ENCODE assay signal across 25 cellular contexts in genomic region chr18:33833847-33834246, GRCh38.
A peak's percentile ranks its signal among the peaks of the same experiment; 100 is the strongest.
DNase-seq lines count a peak whose midpoint lies in the region; ATAC-seq and TF ChIP-seq lines count a peak whose summit lies in the region.
"Had no signal": no experiment of that assay in that cellular context is flagged by ENCODE, and none has a peak within 500 bp of the region (broad histone marks: within the 10 kb centered on the region; RNA-seq: fewer than 3 reads in every experiment).

No MANE protein-coding gene starts in this region.

- H4K20me1 ChIP-seq in MM.1S (ENCODE audit: insufficient read depth, low read length) = no peaks in the 10 kb centered on the region

- H3K4me2 ChIP-seq in MM.1S (ENCODE audit: low read depth, low read length) = no peak overlapping the region

- intact Hi-C loops in aorta (cut with DNase I) = loop anchor here in 1 of 2 donors (10.0 kb wide), 1 partner anchor 491 kb away; no protein-coding TSS in a partner anchor

- peak; percentile 27 for TF ChIP-seq CTCF in MM.1S (IDR thresholded peaks at IDR 0.05; ENCODE audit: low read length)
- peak; percentile 14 for TF ChIP-seq CTCF in brain microvascular endothelial cell (IDR thresholded peaks at IDR 0.05; ENCODE audit: low read depth, low read length, missing control alignments)

- H3F3A ChIP-seq in MM.1S (ENCODE audit: insufficient read depth, low read length) = no peaks in the 10 kb centered on the region

- 88 to 90% methylated on average over 1 of the region's 1 CpG for WGBS in aorta, 2 donors

- no peaks in the 10 kb centered on the region for H3K79me2 ChIP-seq in MM.1S (ENCODE audit: low read length)

- no peak for ATAC-seq in aorta (ENCODE audit: low FRiP score)
- ATAC-seq: CD8-positive, alpha-beta T cell; gastroesophageal sphincter; Right ventricle myocardium inferior; T-cell had no signal

- H3K9ac ChIP-seq in MM.1S (ENCODE audit: low read length) = no peak overlapping the region

- H2AFZ ChIP-seq in MM.1S (ENCODE audit: low read length) = no peak overlapping the region

- H3K4me1 ChIP-seq in MM.1S (ENCODE audit: low read length) = no peaks in the 10 kb centered on the region
- H3K4me1 ChIP-seq in aorta (ENCODE audit: control insufficient read depth in 1 of 2, insufficient read depth in 2 of 2, low read length in 2 of 2) = no peaks in the 10 kb centered on the region
- H3K4me1 ChIP-seq: adrenal gland, gastroesophageal sphincter had no signal

- in situ Hi-C loops in brain microvascular endothelial cell (cut with HindIII; ENCODE audit: low pct_ligation_motif_present, low sequenced_read_pairs) = no loop called here

- H3K36me3 Mint-ChIP-seq in activated naive CD8-positive, alpha-beta T cell treated with anti-CD3 and anti-CD28 coated beads for 36 hours = no peaks in the 10 kb centered on the region
- H3K36me3 Mint-ChIP-seq: CD8-positive, alpha-beta T cell; mesothelial cell of epicardium; T-cell had no signal

- peaks cover 10% of the 10 kb centered on the region for H3K9me3 Mint-ChIP-seq in activated naive CD8-positive, alpha-beta T cell treated with anti-CD3 and anti-CD28 coated beads for 36 hours

- no peaks in the 10 kb centered on the region for H3K4me1 Mint-ChIP-seq in activated naive CD8-positive, alpha-beta T cell treated with anti-CD3 and anti-CD28 coated beads for 36 hours
- H3K4me1 Mint-ChIP-seq: activated CD4-positive, alpha-beta T cell treated with anti-CD3 and anti-CD28 coated beads, Interleukin-2, amount 10 ng/mL, durations not matched to agents 7 days and 5 days; nephron progenitor cell; T-cell had no signal

- peak; percentile 36 for DNase-seq in NCI-H748 (lab: John Stamatoyannopoulos, UW; ENCODE audit: unreplicated experiment)
- DNase-seq in NCI-H748 treated with DMSO at 0.1 percent for 48 hours (lab: John Stamatoyannopoulos, UW) = no peak
- DNase-seq in MM.1S = no peak
- DNase-seq in brain microvascular endothelial cell = no peak
- peak; percentile 7 for DNase-seq in renal cortical epithelial cell (ENCODE audit: low read depth)
- no peak for DNase-seq in aorta
- no peak for DNase-seq in medulla oblongata (ENCODE audit: extremely low spot score)
- no peak for DNase-seq in activated naive CD8-positive, alpha-beta T cell treated with anti-CD3 and anti-CD28 coated beads for 36 hours
- DNase-seq: activated CD4-positive, alpha-beta T cell treated with anti-CD3 and anti-CD28 coated beads, Interleukin-2, amount 10 ng/mL, durations not matched to agents 7 days and 5 days; activated CD8-positive, alpha-beta memory T cell treated with anti-CD3 and anti-CD28 coated beads, Interleukin-2, amount 50 U/mL, for 4 hours; activated effector memory CD4-positive, alpha-beta T cell treated with Interleukin-2 at 50 U/mL for 16 hours; adrenal gland; caudate nucleus; CD8-positive, alpha-beta T cell; DND-41; GOT3; kidney; MG63; NCI-H2029; NCI-H446; nephron progenitor cell; T-cell had no signal

- no peak overlapping the region for H3K27ac Mint-ChIP-seq in activated naive CD8-positive, alpha-beta T cell treated with anti-CD3 and anti-CD28 coated beads for 36 hours
- H3K27ac Mint-ChIP-seq: activated CD4-positive, alpha-beta T cell treated with anti-CD3 and anti-CD28 coated beads, Interleukin-2, amount 10 ng/mL, durations not matched to agents 7 days and 5 days; CD8-positive, alpha-beta T cell; mesothelial cell of epicardium; nephron progenitor cell; T-cell had no signal

- H3K27me3 ChIP-seq in MM.1S (replicated peaks; ENCODE audit: insufficient read depth, low read length) (no peaks in the 10 kb centered on the region), brain microvascular endothelial cell (replicated peaks) (no peaks in the 10 kb centered on the region), aorta (ENCODE audit: control insufficient read depth in 1 of 2, insufficient read depth in 2 of 2, low read length in 1 of 2) (peaks cover 0 to 2% of the 10 kb centered on the region in 2 donors)
- H3K27me3 ChIP-seq: adrenal gland, gastroesophageal sphincter, MG63 had no signal

- H3K36me3 ChIP-seq in MM.1S (replicated peaks; ENCODE audit: insufficient read depth, low read length) (no peaks in the 10 kb centered on the region), brain microvascular endothelial cell (replicated peaks) (no peaks in the 10 kb centered on the region), aorta (ENCODE audit: control insufficient read depth in 1 of 2, insufficient read depth in 2 of 2, low read length in 1 of 2) (no peaks in the 10 kb centered on the region)
- H3K36me3 ChIP-seq: adrenal gland, gastroesophageal sphincter, MG63 had no signal

- no peak overlapping the region for H3K4me3 Mint-ChIP-seq in activated naive CD8-positive, alpha-beta T cell treated with anti-CD3 and anti-CD28 coated beads for 36 hours
- H3K4me3 Mint-ChIP-seq: activated CD4-positive, alpha-beta T cell treated with anti-CD3 and anti-CD28 coated beads, Interleukin-2, amount 10 ng/mL, durations not matched to agents 7 days and 5 days; CD8-positive, alpha-beta T cell; mesothelial cell of epicardium; nephron progenitor cell; T-cell had no signal

- H3K9me3 ChIP-seq in MM.1S (replicated peaks; ENCODE audit: insufficient read depth, low read length) (no peaks in the 10 kb centered on the region), aorta (ENCODE audit: control insufficient read depth, low read length) (peaks cover 2% of the 10 kb centered on the region)
- H3K9me3 ChIP-seq: adrenal gland, MG63 had no signal

- no peaks in the 10 kb centered on the region for H3K9me2 ChIP-seq in MM.1S (replicated peaks; ENCODE audit: insufficient read depth, low read length)

- no peak overlapping the region for H3K4me3 ChIP-seq in MM.1S (ENCODE audit: low read length)
- H3K4me3 ChIP-seq in brain microvascular endothelial cell (ENCODE audit: low read depth, low read length) = no peak overlapping the region
- H3K4me3 ChIP-seq in aorta (ENCODE audit: low read length in 2 of 2) = no peak overlapping the region
- H3K4me3 ChIP-seq: adrenal gland, gastroesophageal sphincter, MG63 had no signal

- no peak overlapping the region for H3K27ac ChIP-seq in MM.1S (ENCODE audit: low read length)
- no peak overlapping the region for H3K27ac ChIP-seq in brain microvascular endothelial cell
- H3K27ac ChIP-seq in aorta (ENCODE audit: low read depth in 1 of 2, low read length in 2 of 2) = no peak overlapping the region
- H3K27ac ChIP-seq: adrenal gland, gastroesophageal sphincter had no signal

- no peaks in the 10 kb centered on the region for H3K27me3 Mint-ChIP-seq in activated naive CD8-positive, alpha-beta T cell treated with anti-CD3 and anti-CD28 coated beads for 36 hours
- H3K27me3 Mint-ChIP-seq: activated CD4-positive, alpha-beta T cell treated with anti-CD3 and anti-CD28 coated beads, Interleukin-2, amount 10 ng/mL, durations not matched to agents 7 days and 5 days; T-cell had no signal

Comparison
In these comparisons a context has a peak if more than half of its experiments do, and no peak if none do; other contexts are left out.
1. DNase-seq: peak in NCI-H748 (single experiment) and renal cortical epithelial cell (single experiment); none in NCI-H748 treated with DMSO at 0.1 percent for 48 hours (single experiment), MM.1S (single experiment), brain microvascular endothelial cell (single experiment), aorta (0 of 2), medulla oblongata (single experiment) and activated naive CD8-positive, alpha-beta T cell treated with anti-CD3 and anti-CD28 coated beads for 36 hours (single experiment).